ENCODE assay signal across 18 cellular contexts in genomic region chr3:52203701-52204100, GRCh38. TPM values are rescaled to one million over a fixed set of nuclear protein-coding genes. Genes with fewer than 3 reads are reported as not detected.
"Had no signal": no experiment of that assay in that cellular context is flagged by ENCODE, and none has a peak within 500 bp of the region (broad histone marks: within the 10 kb centered on the region; RNA-seq: fewer than 3 reads in every experiment).

No MANE protein-coding gene starts in this region.

- H3K27me3 Mint-ChIP-seq: activated CD8-positive, alpha-beta T cell treated with anti-CD3 and anti-CD28 coated beads for 36 hours; naive thymus-derived CD8-positive, alpha-beta T cell; progenitor cell of endocrine pancreas had no signal

- H3K9me3 ChIP-seq: left ventricle myocardium inferior had no signal

- H3K4me3 ChIP-seq: cardiac muscle cell, left ventricle myocardium inferior had no signal

- ATAC-seq: naive thymus-derived CD8-positive, alpha-beta T cell; right cardiac atrium; stimulated activated naive CD8-positive, alpha-beta T cell treated with anti-CD3 and anti-CD28 coated beads, Interleukin-15, Interleukin-2, amounts not matched to agents 100 U/mL and 50 U/mL, for 24 hours had no signal

- H3K4me3 Mint-ChIP-seq: activated CD8-positive, alpha-beta T cell treated with anti-CD3 and anti-CD28 coated beads for 36 hours; activated T-cell treated with anti-CD3 and anti-CD28 coated beads, Interleukin-2, amount 50 U/mL, for 72 hours; naive thymus-derived CD8-positive, alpha-beta T cell had no signal

- H3K27ac ChIP-seq: cardiac muscle cell, left ventricle myocardium inferior had no signal

- H3K27ac Mint-ChIP-seq: activated CD8-positive, alpha-beta T cell treated with anti-CD3 and anti-CD28 coated beads for 36 hours; progenitor cell of endocrine pancreas had no signal

- DNase-seq: activated CD4-positive, alpha-beta T cell treated with anti-CD3 and anti-CD28 coated beads for 1 hour; activated CD8-positive, alpha-beta T cell treated with anti-CD3 and anti-CD28 coated beads for 36 hours; activated naive CD4-positive, alpha-beta T cell treated with Interleukin-2 at 50 U/mL for 16 hours; activated T-cell treated with anti-CD3 and anti-CD28 coated beads, Interleukin-2, amount 50 U/mL, for 72 hours; glutamatergic neuron; hypothalamus; kidney; left ventricle myocardium inferior; mesenchymal stem cell; nucleus accumbens; right cardiac atrium; stimulated activated CD4-positive, alpha-beta T cell treated with anti-CD3 and anti-CD28 coated beads, Interleukin-4, amount 100 ng/mL, for 24 hours; stimulated activated naive CD8-positive, alpha-beta T cell treated with anti-CD3 and anti-CD28 coated beads, Interleukin-15, Interleukin-2, amounts not matched to agents 100 U/mL and 50 U/mL, for 24 hours; trophoblast cell had no signal

- H3K9me3 Mint-ChIP-seq: activated CD8-positive, alpha-beta T cell treated with anti-CD3 and anti-CD28 coated beads for 36 hours; activated T-cell treated with anti-CD3 and anti-CD28 coated beads, Interleukin-2, amount 50 U/mL, for 72 hours; naive thymus-derived CD8-positive, alpha-beta T cell had no signal

- H3K27me3 ChIP-seq: cardiac muscle cell had no signal

RNA-seq across cellular contexts. Expression of gene TLR9, which starts 21.7 kb away (rescaled TPM):
- total RNA-seq: fibroblast of villous mesenchyme, progenitor cell of endocrine pancreas had no signal
- polyA plus RNA-seq: cardiac muscle cell; naive thymus-derived CD8-positive, alpha-beta T cell had no signal
